ENCODE assay signal across 8 cellular contexts in genomic region chr15:42207674-42208579, GRCh38. TPM values are rescaled to one million over a fixed set of nuclear protein-coding genes. Genes with fewer than 3 reads are reported as not detected.
DNase-seq lines count a peak whose midpoint lies in the region; ATAC-seq and TF ChIP-seq lines count a peak whose summit lies in the region.

VPS39 (minus strand) TSS chr15:42208304; CDS start chr15:42208153, 151 bp downstream.

- ATAC-seq in stimulated activated naive CD8-positive, alpha-beta T cell treated with anti-CD3 and anti-CD28 coated beads, Interleukin-15, Interleukin-2, amounts not matched to agents 100 U/mL and 50 U/mL, for 24 hours = peak; percentile 97

- peaks cover 34% of the 10 kb centered on the region for H3K4me1 Mint-ChIP-seq in nephron

- H3K27me3 Mint-ChIP-seq in nephron (ENCODE audit: low read depth) = no peaks in the 10 kb centered on the region

- no peak for TF ChIP-seq CTCF in nephron (IDR thresholded peaks at IDR 0.05; ENCODE audit: unreplicated experiment in 3 of 3)

- peak within 1 kb of the TSS; percentile 88 to 96 (median 94) for H3K4me3 Mint-ChIP-seq in nephron

- H3K9me3 Mint-ChIP-seq in nephron = no peaks in the 10 kb centered on the region

- DNase-seq in EL (peak; percentile 83), H4 (ENCODE audit: low spot score) (peak; percentile 79), M059J (ENCODE audit: low read depth) (peak; percentile 87), SHP77 treated with DMSO at 0.1 percent for 48 hours (lab: John Stamatoyannopoulos, UW) (peak; percentile 78), fibroblast of the conjunctiva (ENCODE audit: low read depth) (peak; percentile 79)
- DNase-seq in activated effector memory CD4-positive, alpha-beta T cell treated with anti-CD3 and anti-CD28 coated beads, Interleukin-2, amount 50 U/mL, for 16 hours = peak; percentile 94
- DNase-seq in stimulated activated naive CD8-positive, alpha-beta T cell treated with anti-CD3 and anti-CD28 coated beads, Interleukin-15, Interleukin-2, amounts not matched to agents 100 U/mL and 50 U/mL, for 24 hours = peak; percentile 88

- H3K36me3 Mint-ChIP-seq in nephron (ENCODE audit: low read depth) = peaks cover 18% of the 10 kb centered on the region

- H3K27ac Mint-ChIP-seq in nephron = peak within 1 kb of the TSS; percentile 37 to 87 (median 59)

RNA-seq across cellular contexts. Expression of gene VPS39, which starts in this region (rescaled TPM):
- 23.5 and 26.6 TPM in 2 replicates for total RNA-seq in H4 (2014; rRNA removed; shearing (Covaris generic))
- 23.5 and 31.5 TPM in 2 replicates for total RNA-seq in M059J (2014; rRNA removed; shearing (Covaris generic))

Comparison
In these comparisons a context has a peak if more than half of its experiments do, and no peak if none do; other contexts are left out.
1. Peak in every context shown above with its lines: DNase-seq and ATAC-seq.